ENCODE assay signal across 8 cellular contexts in genomic region chr14:68791078-68791983, GRCh38. TPM values are rescaled to one million over a fixed set of nuclear protein-coding genes. Genes with fewer than 3 reads are reported as not detected.
DNase-seq lines count a peak whose midpoint lies in the region; ATAC-seq and TF ChIP-seq lines count a peak whose summit lies in the region.

No MANE protein-coding gene starts in this region.

- peak overlapping the region; percentile 88 for H3K4me3 ChIP-seq in GM06990 (replicated peaks; ENCODE audit: low read depth, low read length)
- H3K4me3 ChIP-seq in NT2/D1 (ENCODE audit: insufficient read length, low read depth): peak overlapping the region; percentile 95
- H3K4me3 ChIP-seq in mucosa of descending colon: peak overlapping the region; percentile 76

- H3K9me3 Mint-ChIP-seq in dendritic cell treated with granulocyte-macrophage colony-stimulating factor and Interleukin-4, amounts not matched to agents 40 ng/mL and 50 ng/mL, for 4 days: no peaks in the 10 kb centered on the region

- H3K36me3 ChIP-seq in GM06990 (ENCODE audit: control insufficient read depth, insufficient read depth, low read length) (peaks cover 21% of the 10 kb centered on the region), NT2/D1 (ENCODE audit: insufficient read depth, insufficient read length, low read length) (peaks cover 48% of the 10 kb centered on the region), mucosa of descending colon (ENCODE audit: low read depth) (no peaks in the 10 kb centered on the region)

- ATAC-seq in mucosa of descending colon: no peak
- ATAC-seq in HG02642 (IDR thresholded peaks at IDR 0.05; ENCODE audit: poor library complexity, unreplicated experiment): no peak
- ATAC-seq in HG03565 (IDR thresholded peaks at IDR 0.05; ENCODE audit: unreplicated experiment): no peak

- no peak for TF ChIP-seq CTCF in GM06990 (IDR thresholded peaks at IDR 0.05; ENCODE audit: insufficient read depth, low read length, poor library complexity, severe bottlenecking)
- no peak for TF ChIP-seq CTCF in mucosa of descending colon (IDR thresholded peaks at IDR 0.05)

- DNase-seq in GM06990 (ENCODE audit: extremely low read depth, insufficient read length) (no peak), NT2/D1 (ENCODE audit: low read depth, low spot score) (no peak), mucosa of descending colon (peak in 2 of 3 donors; percentile 47 to 61), iPS-NIHi7 (ENCODE audit: extremely low spot score) (no peak), NOMO-1 (lab: John Stamatoyannopoulos, UW; ENCODE audit: unreplicated experiment in 2 of 2) (no peak)

- peak overlapping the region; percentile 100 for H3K27ac Mint-ChIP-seq in dendritic cell treated with granulocyte-macrophage colony-stimulating factor and Interleukin-4, amounts not matched to agents 40 ng/mL and 50 ng/mL, for 4 days

- H3K4me3 Mint-ChIP-seq in dendritic cell treated with granulocyte-macrophage colony-stimulating factor and Interleukin-4, amounts not matched to agents 40 ng/mL and 50 ng/mL, for 4 days: peak overlapping the region; percentile 99

- peaks cover 3% of the 10 kb centered on the region for H3K4me1 ChIP-seq in NT2/D1 (ENCODE audit: insufficient read depth, insufficient read length)
- H3K4me1 ChIP-seq in mucosa of descending colon (ENCODE audit: low read depth): peaks cover 13% of the 10 kb centered on the region

- H3K4me1 Mint-ChIP-seq in dendritic cell treated with granulocyte-macrophage colony-stimulating factor and Interleukin-4, amounts not matched to agents 40 ng/mL and 50 ng/mL, for 4 days (ENCODE audit: low read depth): peaks cover 49% of the 10 kb centered on the region

- no peaks in the 10 kb centered on the region for H3K27me3 Mint-ChIP-seq in dendritic cell treated with granulocyte-macrophage colony-stimulating factor and Interleukin-4, amounts not matched to agents 40 ng/mL and 50 ng/mL, for 4 days

- no peaks in the 10 kb centered on the region for H3K9me3 ChIP-seq in NT2/D1 (ENCODE audit: insufficient read depth, low read length)
- no peaks in the 10 kb centered on the region for H3K9me3 ChIP-seq in mucosa of descending colon

- H3K9ac ChIP-seq in NT2/D1 (ENCODE audit: insufficient read length, low read depth): peak overlapping the region; percentile 94

- intact Hi-C loops in dendritic cell treated with granulocyte-macrophage colony-stimulating factor and Interleukin-4, amounts not matched to agents 40 ng/mL and 50 ng/mL, for 4 days (cut with micrococcal nuclease): loop anchor here (5.0 kb wide), 1 partner anchor 394 kb away; no protein-coding TSS in a partner anchor
- intact Hi-C loops in mucosa of descending colon (cut with DNase I, micrococcal nuclease): loop anchor here in 1 of 2 donors (5.0 to 10.0 kb wide), 2 partner anchors 397 to 544 kb away; no protein-coding TSS in a partner anchor

- H3K36me3 Mint-ChIP-seq in dendritic cell treated with granulocyte-macrophage colony-stimulating factor and Interleukin-4, amounts not matched to agents 40 ng/mL and 50 ng/mL, for 4 days (ENCODE audit: low read depth): peaks cover 98% of the 10 kb centered on the region

- H3K27me3 ChIP-seq in GM06990 (replicated peaks; ENCODE audit: control insufficient read depth, insufficient read depth, low read length): no peaks in the 10 kb centered on the region
- no peaks in the 10 kb centered on the region for H3K27me3 ChIP-seq in NT2/D1 (ENCODE audit: insufficient read depth, insufficient read length)

RNA-seq across cellular contexts. Expression of gene ZFP36L1, which starts 1.5 kb away (rescaled TPM):
- 100 to 1,000 TPM in 2 of 3 donors, 10 to 100 TPM in 1; 79.8 to 472 (median 103) TPM for total RNA-seq in mucosa of descending colon

Comparison
In these comparisons a context has a peak if more than half of its experiments do, and no peak if none do; other contexts are left out.
1. DNase-seq: peak in mucosa of descending colon (2 of 3); none in GM06990 (single experiment), NT2/D1 (single experiment), iPS-NIHi7 (single experiment) and NOMO-1 (0 of 2).
2. Peak in every context shown above with its lines, with median percentiles within 50 percentile points of each other: H3K4me3 ChIP-seq.